Comparison of ENCODE assay signal across 10 cellular contexts in the genomic region with DNA sequence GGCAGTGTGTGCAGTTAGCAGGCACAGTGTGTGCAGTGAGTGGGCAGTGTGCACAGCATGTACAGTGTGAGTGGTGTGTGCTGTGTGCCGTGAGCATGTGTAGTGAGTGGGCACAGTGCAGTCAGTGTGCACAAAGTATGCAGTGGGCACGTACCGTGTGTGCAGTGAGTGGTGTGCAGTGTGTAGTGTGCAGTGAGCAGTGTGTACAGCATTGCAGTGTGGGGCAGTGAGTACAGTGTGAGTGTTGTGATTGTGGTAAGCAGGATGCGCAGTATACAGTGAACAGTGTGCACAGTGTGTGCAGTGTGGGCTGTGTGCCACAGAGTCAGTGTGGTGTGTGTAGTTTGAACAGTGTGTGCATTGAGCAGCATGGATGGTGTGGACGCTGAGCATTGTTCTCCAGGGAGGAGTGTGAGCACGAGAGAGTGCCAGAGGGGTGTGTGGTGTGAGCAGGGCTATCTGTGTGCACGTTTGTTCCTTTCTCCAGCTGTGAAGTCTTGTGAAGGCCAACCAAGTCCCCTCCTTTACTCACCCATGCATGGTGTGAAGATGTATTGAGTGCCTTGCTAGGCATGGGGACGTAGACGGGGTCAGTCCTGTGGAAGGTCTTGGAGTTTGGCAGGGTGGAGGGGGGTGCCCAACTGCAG. TPM values are rescaled to one million over a fixed set of nuclear protein-coding genes. Genes with fewer than 3 reads are reported as not detected.
DNase-seq lines count a peak whose midpoint lies in the region; ATAC-seq and TF ChIP-seq lines count a peak whose summit lies in the region.
"Had no signal": no experiment of that assay in that cellular context is flagged by ENCODE, and none has a peak within 500 bp of the region (broad histone marks: within the 10 kb centered on the region; RNA-seq: fewer than 3 reads in every experiment).

No MANE protein-coding gene starts in this region.

- no peak overlapping the region for H3K18ac ChIP-seq in trophoblast cell (ENCODE audit: low read length)

- no peak for DNase-seq in CD8-positive, alpha-beta memory T cell
- DNase-seq in PC-3, result no peak
- DNase-seq in germinal center (ENCODE audit: low spot score), result peak; percentile 2
- DNase-seq in trophoblast cell, result no peak
- no peak for DNase-seq in OCI-M1 (lab: John Stamatoyannopoulos, UW)
- DNase-seq in T-helper 9 cell, result no peak
- DNase-seq in Ammon's horn (ENCODE audit: low spot score), result no peak
- DNase-seq: NCI-H2107 had no signal

- no peaks in the 10 kb centered on the region for H3K36me3 Mint-ChIP-seq in CD8-positive, alpha-beta memory T cell

- ATAC-seq in PC-3 (no peak), HG03565 (IDR thresholded peaks at IDR 0.05; ENCODE audit: unreplicated experiment) (no peak)

- peak overlapping the region; percentile 81 for H3K4me2 ChIP-seq in PC-3 (ENCODE audit: low read length)
- peak overlapping the region; percentile 64 for H3K4me2 ChIP-seq in trophoblast cell (ENCODE audit: low read length)

- no peaks in the 10 kb centered on the region for H3K9me3 ChIP-seq in CD8-positive, alpha-beta memory T cell (ENCODE audit: low read length)
- H3K9me3 ChIP-seq in PC-3 (ENCODE audit: low read length) (no peaks in the 10 kb centered on the region), trophoblast cell (ENCODE audit: insufficient read depth, low read depth, low read length) (peaks cover 21% of the 10 kb centered on the region)
- H3K9me3 ChIP-seq: body of pancreas had no signal

- H3K79me1 ChIP-seq in trophoblast cell (ENCODE audit: low read length), result no peaks in the 10 kb centered on the region

- no peak overlapping the region for H3K4me3 ChIP-seq in CD8-positive, alpha-beta memory T cell (ENCODE audit: low read length)
- H3K4me3 ChIP-seq in PC-3 (ENCODE audit: low read length) (peak overlapping the region; percentile 71), trophoblast cell (ENCODE audit: low read depth, low read length) (peak overlapping the region; percentile 67)

- no peak overlapping the region for H3K14ac ChIP-seq in trophoblast cell (ENCODE audit: low read length)

- CTCF ChIA-PET in CD8-positive, alpha-beta memory T cell (lab: Charles Lee), result no interaction called here
- CTCF ChIA-PET in PC-3 (lab: Charles Lee), result no interaction called here

- peaks cover 23% of the 10 kb centered on the region for H3K27me3 ChIP-seq in CD8-positive, alpha-beta memory T cell (ENCODE audit: insufficient read depth, low read length, poor library complexity, severe bottlenecking)
- no peaks in the 10 kb centered on the region for H3K27me3 ChIP-seq in PC-3 (ENCODE audit: low read length)
- peaks cover 20% of the 10 kb centered on the region for H3K27me3 ChIP-seq in trophoblast cell (ENCODE audit: insufficient read depth, low read length)

- H3K4me3 Mint-ChIP-seq in CD8-positive, alpha-beta memory T cell, result peak overlapping the region in 6 of 7 donors; percentile 15 to 72 (median 66)

- peaks cover 21 to 40% of the 10 kb centered on the region in 2 donors for H3K27me3 Mint-ChIP-seq in CD8-positive, alpha-beta memory T cell

- no peaks in the 10 kb centered on the region for H3K9me3 Mint-ChIP-seq in CD8-positive, alpha-beta memory T cell

- H3K79me2 ChIP-seq in PC-3 (ENCODE audit: low read length) (no peaks in the 10 kb centered on the region), trophoblast cell (ENCODE audit: control insufficient read depth, insufficient read depth, low read length, poor library complexity) (no peaks in the 10 kb centered on the region)

- intact Hi-C loops in PC-3 (cut with micrococcal nuclease), result no loop called here

- H2AK5ac ChIP-seq in trophoblast cell (ENCODE audit: low read length), result no peak overlapping the region

- no peak overlapping the region for H3K9ac ChIP-seq in PC-3 (ENCODE audit: low read length)
- no peak overlapping the region for H3K9ac ChIP-seq in trophoblast cell (ENCODE audit: low read length)

- TF ChIP-seq CTCF in PC-3 (conservative IDR thresholded peaks at IDR 0.05; ENCODE audit: low read depth, low read length), result no peak

- no peak overlapping the region for H4K8ac ChIP-seq in trophoblast cell (ENCODE audit: low read depth, low read length)

- H4K20me1 ChIP-seq in PC-3 (ENCODE audit: low read length), result no peaks in the 10 kb centered on the region

- peak overlapping the region; percentile 63 for H3K23ac ChIP-seq in trophoblast cell (ENCODE audit: low read length)

- H3K36me3 ChIP-seq in CD8-positive, alpha-beta memory T cell (ENCODE audit: insufficient read depth, low read length), result no peaks in the 10 kb centered on the region
- H3K36me3 ChIP-seq in PC-3 (ENCODE audit: low read depth, low read length) (no peaks in the 10 kb centered on the region), trophoblast cell (ENCODE audit: control insufficient read depth in 1 of 2, insufficient read depth in 2 of 2, low read length in 2 of 2) (no peaks in the 10 kb centered on the region)

- H3K27ac ChIP-seq in CD8-positive, alpha-beta memory T cell (ENCODE audit: low read depth, low read length), result no peak overlapping the region
- H3K27ac ChIP-seq in PC-3 (ENCODE audit: low read length) (no peak overlapping the region), trophoblast cell (ENCODE audit: low read depth, low read length) (no peak overlapping the region)
- H3K27ac ChIP-seq: body of pancreas had no signal

- no peaks in the 10 kb centered on the region for H3K9me2 ChIP-seq in PC-3 (replicated peaks; ENCODE audit: low read length)

- peaks cover 11% of the 10 kb centered on the region for H3K4me1 ChIP-seq in CD8-positive, alpha-beta memory T cell (ENCODE audit: insufficient read depth, low read length)
- peaks cover 4% of the 10 kb centered on the region; the same call in 1 of the 2 replicates for H3K4me1 ChIP-seq in PC-3 (ENCODE audit: insufficient read depth, low read length)
- peaks cover 3 to 7% of the 10 kb centered on the region in 2 experiments for H3K4me1 ChIP-seq in trophoblast cell (ENCODE audit: control insufficient read depth in 1 of 2, insufficient read depth in 2 of 2, low read length in 2 of 2)

- H2BK12ac ChIP-seq in trophoblast cell (ENCODE audit: low read length), result no peak overlapping the region

- no peaks in the 10 kb centered on the region for H3F3A ChIP-seq in PC-3 (ENCODE audit: low read length, unreplicated experiment)

- peaks cover 9 to 25% (median 9%) of the 10 kb centered on the region in 3 donors for H3K4me1 Mint-ChIP-seq in CD8-positive, alpha-beta memory T cell

- no peak overlapping the region for H2BK120ac ChIP-seq in trophoblast cell (ENCODE audit: insufficient read depth, low read length, poor library complexity)

- H2AFZ ChIP-seq in PC-3 (ENCODE audit: low read length), result peak overlapping the region; percentile 81; the same call in 1 of the 2 replicates
- no peak overlapping the region for H2AFZ ChIP-seq in trophoblast cell (ENCODE audit: insufficient read depth, low read length, poor library complexity)

- WGBS in trophoblast cell (ENCODE audit: extremely low coverage, insufficient coverage, insufficient read length), result no CpG with 5 or more reads among the region's 9 CpGs

- H4K91ac ChIP-seq in trophoblast cell (ENCODE audit: low read depth, low read length), result no peak overlapping the region

- peak overlapping the region in 1 of 8 donors; percentile 60 for H3K27ac Mint-ChIP-seq in CD8-positive, alpha-beta memory T cell

- no TSS peak for BruUV-seq in PC-3 (replicated peaks; lab: Mats Ljungman, UMichigan)

- no peak overlapping the region for H3K4ac ChIP-seq in trophoblast cell (ENCODE audit: low read depth, low read length)

- no peak overlapping the region for H2BK5ac ChIP-seq in trophoblast cell (ENCODE audit: low read depth, low read length, poor library complexity)

- H4K12ac ChIP-seq in trophoblast cell (ENCODE audit: low read depth, low read length), result no peak overlapping the region

- POLR2A ChIA-PET in CD8-positive, alpha-beta memory T cell (lab: Charles Lee), result no interaction called here
- POLR2A ChIA-PET in PC-3 (lab: Charles Lee; ENCODE audit: unreplicated experiment), result no interaction called here

RNA-seq across cellular contexts. Expression of a gene that starts 3.1 kb away (rescaled TPM):
- under 1 TPM; 0.07 TPM for total RNA-seq in CD8-positive, alpha-beta memory T cell
- polyA plus RNA-seq in CD8-positive, alpha-beta memory T cell, result not detected
- total RNA-seq in PC-3 (2014; rRNA removed), result 3.7 and 6.8 TPM in 2 replicates
- polyA plus RNA-seq in trophoblast cell (2013), result 1.3 and 1.4 TPM in 2 replicates

RNA-seq across cellular contexts. Expression of a gene that starts 47.7 kb away (rescaled TPM):
- total RNA-seq in CD8-positive, alpha-beta memory T cell, result 10 to 100 TPM; 23.6 to 25.3 TPM
- 10.6 TPM for polyA plus RNA-seq in CD8-positive, alpha-beta memory T cell
- total RNA-seq in PC-3 (2014; rRNA removed), result 11.3 and 16.7 TPM in 2 replicates
- 17.7 and 18.7 TPM in 2 replicates for polyA plus RNA-seq in trophoblast cell (2013)
